In genomic region chr2:232370007-232370406, GRCh38 we compare ENCODE assay signal across 13 cellular contexts. TPM values are rescaled to one million over a fixed set of nuclear protein-coding genes. Genes with fewer than 3 reads are reported as not detected.
DNase-seq lines count a peak whose midpoint lies in the region; ATAC-seq and TF ChIP-seq lines count a peak whose summit lies in the region.
"Not testable (repeated sequence)": the region's sequence is repeated elsewhere in the genome, so short reads cannot be mapped to it uniquely, and the experiment has no call there.
"Had no signal": no experiment of that assay in that cellular context is flagged by ENCODE, and none has a peak within 500 bp of the region (broad histone marks: within the 10 kb centered on the region; RNA-seq: fewer than 3 reads in every experiment).

No MANE protein-coding gene starts in this region.

- H3K79me2 ChIP-seq in DND-41 (ENCODE audit: insufficient read depth, low read length) = not testable (repeated sequence)

- H3K4me3 ChIP-seq in DND-41 (ENCODE audit: low read depth in 1 of 2, low read length in 2 of 2); NT2/D1 (ENCODE audit: insufficient read length, low read depth); neuronal stem cell (ENCODE audit: low read length in 2 of 2); aorta (ENCODE audit: low read length in 2 of 2): not testable (repeated sequence)

- H3K4ac ChIP-seq in neuronal stem cell (ENCODE audit: low read length) = not testable (repeated sequence)

- H3K9me3 Mint-ChIP-seq in activated CD8-positive, alpha-beta T cell treated with anti-CD3 and anti-CD28 coated beads for 36 hours; chondrocyte (ENCODE audit: low read depth): not testable (repeated sequence)

- not testable (repeated sequence) for H3K9ac ChIP-seq in DND-41 (ENCODE audit: low read depth, low read length); neuronal stem cell (ENCODE audit: low read depth, low read length, poor library complexity)
- peak overlapping the region; percentile 50 for H3K9ac ChIP-seq in NT2/D1 (ENCODE audit: insufficient read length, low read depth)

- not testable (repeated sequence) for H2BK15ac ChIP-seq in neuronal stem cell (ENCODE audit: low read length)

- not testable (repeated sequence) for H3K36me3 ChIP-seq in DND-41 (ENCODE audit: insufficient read depth, low read length); NT2/D1 (ENCODE audit: insufficient read depth, insufficient read length, low read length); neuronal stem cell (replicated peaks in 1 of 2; ENCODE audit: control insufficient read depth in 2 of 2, insufficient read depth in 2 of 2, low read length in 2 of 2); aorta (ENCODE audit: control insufficient read depth in 1 of 2, insufficient read depth in 2 of 2, low read length in 1 of 2)

- H2BK5ac ChIP-seq in neuronal stem cell (ENCODE audit: low read length) = not testable (repeated sequence)

- not testable (repeated sequence) for H4K20me1 ChIP-seq in DND-41 (ENCODE audit: insufficient read depth, low read length)

- H4K8ac ChIP-seq in neuronal stem cell (ENCODE audit: low read depth, low read length) = not testable (repeated sequence)

- H3K4me3 Mint-ChIP-seq in activated CD8-positive, alpha-beta T cell treated with anti-CD3 and anti-CD28 coated beads for 36 hours; chondrocyte (ENCODE audit: unreplicated experiment): not testable (repeated sequence)

- POLR2A ChIA-PET in activated CD8-positive, alpha-beta T cell treated with anti-CD3 and anti-CD28 coated beads for 36 hours (lab: Charles Lee) = not testable (repeated sequence)

- ATAC-seq in DND-41 (ENCODE audit: insufficient read depth, low read depth) = peak; percentile 49; the same call in 2 of the 3 replicates
- peak; percentile 60 for ATAC-seq in activated CD8-positive, alpha-beta T cell treated with anti-CD3 and anti-CD28 coated beads for 36 hours
- ATAC-seq in left lobe of liver; aorta (ENCODE audit: low FRiP score): not testable (repeated sequence)

- H2BK12ac ChIP-seq in neuronal stem cell (ENCODE audit: low read length) = not testable (repeated sequence)

- H3K4me1 ChIP-seq in DND-41 (ENCODE audit: insufficient read depth, low read length); neuronal stem cell (ENCODE audit: control insufficient read depth in 2 of 2, insufficient read depth in 1 of 2, low read depth in 1 of 2, low read length in 2 of 2); aorta (ENCODE audit: control insufficient read depth in 1 of 2, insufficient read depth in 2 of 2, low read length in 2 of 2): not testable (repeated sequence)
- peaks cover 25% of the 10 kb centered on the region for H3K4me1 ChIP-seq in NT2/D1 (ENCODE audit: insufficient read depth, insufficient read length)

- not testable (repeated sequence) for H4K91ac ChIP-seq in neuronal stem cell (ENCODE audit: low read depth, low read length, poor library complexity)

- not testable (repeated sequence) for H3K27ac Mint-ChIP-seq in activated CD8-positive, alpha-beta T cell treated with anti-CD3 and anti-CD28 coated beads for 36 hours; chondrocyte (ENCODE audit: unreplicated experiment)

- intact Hi-C loops in activated CD8-positive, alpha-beta T cell treated with anti-CD3 and anti-CD28 coated beads for 36 hours (cut with micrococcal nuclease); aorta (cut with DNase I): not testable (repeated sequence)

- not testable (repeated sequence) for H3K14ac ChIP-seq in neuronal stem cell (ENCODE audit: low read length)

- H3K4me1 Mint-ChIP-seq in activated CD8-positive, alpha-beta T cell treated with anti-CD3 and anti-CD28 coated beads for 36 hours (ENCODE audit: low read depth); chondrocyte (ENCODE audit: low read depth): not testable (repeated sequence)

- H3K79me1 ChIP-seq in neuronal stem cell (ENCODE audit: low read depth, low read length) = not testable (repeated sequence)

- not testable (repeated sequence) for H3K23ac ChIP-seq in neuronal stem cell (ENCODE audit: low read depth, low read length, poor library complexity)

- H2AFZ ChIP-seq in DND-41 (ENCODE audit: low read depth, low read length) = not testable (repeated sequence)
- H2AFZ ChIP-seq in neuronal stem cell (ENCODE audit: low read length) = peak overlapping the region; percentile 78

- not testable (repeated sequence) for H3K27me3 ChIP-seq in DND-41 (ENCODE audit: insufficient read depth, low read length, poor library complexity); NT2/D1 (ENCODE audit: insufficient read depth, insufficient read length); aorta (ENCODE audit: control insufficient read depth in 1 of 2, insufficient read depth in 2 of 2, low read length in 1 of 2)
- H3K27me3 ChIP-seq in neuronal stem cell (ENCODE audit: control insufficient read depth in 3 of 3, insufficient read depth in 3 of 3, low read depth in 1 of 3, low read length in 3 of 3) = peaks cover 0 to 16% (median 0%) of the 10 kb centered on the region in 3 experiments

- H3K27ac ChIP-seq in DND-41 (ENCODE audit: low read length); neuronal stem cell (replicated peaks; ENCODE audit: low read length); aorta (ENCODE audit: low read depth in 1 of 2, low read length in 2 of 2): not testable (repeated sequence)

- not testable (repeated sequence) for H3K4me2 ChIP-seq in DND-41 (ENCODE audit: insufficient read depth, low read length); neuronal stem cell (ENCODE audit: insufficient read depth, low read length, poor library complexity, severe bottlenecking)

- CTCF ChIA-PET in activated CD8-positive, alpha-beta T cell treated with anti-CD3 and anti-CD28 coated beads for 36 hours (lab: Charles Lee) = not testable (repeated sequence)

- no CpG with 5 or more reads among the region's 12 CpGs for WGBS in neuronal stem cell (ENCODE audit: extremely low coverage in 2 of 2, insufficient read length in 2 of 2, insufficient replicate concordance in 1 of 2), 2 donors
- WGBS in aorta, 2 donors = 3 to 15% methylated on average over 7 to 10 of the region's 12 CpGs

- H2BK120ac ChIP-seq in neuronal stem cell (ENCODE audit: low read depth, low read length) = not testable (repeated sequence)

- not testable (repeated sequence) for TF ChIP-seq CTCF in DND-41 (IDR thresholded peaks at IDR 0.05; ENCODE audit: borderline replicate concordance, extremely low read depth, low read length, poor library complexity, severe bottlenecking); activated CD8-positive, alpha-beta T cell treated with anti-CD3 and anti-CD28 coated beads for 36 hours (IDR thresholded peaks at IDR 0.05); chondrocyte (IDR thresholded peaks at IDR 0.05)

- H2AK5ac ChIP-seq in neuronal stem cell (ENCODE audit: low read depth, low read length) = not testable (repeated sequence)

- peak overlapping the region; percentile 76 for H3K18ac ChIP-seq in neuronal stem cell (ENCODE audit: low read length)

- not testable (repeated sequence) for DNase-seq in DND-41; NT2/D1 (ENCODE audit: low read depth, low spot score); activated CD8-positive, alpha-beta T cell treated with anti-CD3 and anti-CD28 coated beads for 36 hours; neuronal stem cell (ENCODE audit: low spot score)
- DNase-seq in chondrocyte (ENCODE audit: low spot score) (peak; percentile 38), left lobe of liver (ENCODE audit: low spot score) (peak; percentile 18), mesenteric fat pad (ENCODE audit: low spot score) (peak; percentile 55), aorta (peak; percentile 9 to 37)

- not testable (repeated sequence) for H3K27me3 Mint-ChIP-seq in activated CD8-positive, alpha-beta T cell treated with anti-CD3 and anti-CD28 coated beads for 36 hours; chondrocyte (ENCODE audit: low read depth)

- H3K9me3 ChIP-seq in DND-41 (ENCODE audit: insufficient read depth, low read length, severe bottlenecking); NT2/D1 (ENCODE audit: insufficient read depth, low read length); neuronal stem cell (replicated peaks in 1 of 2; ENCODE audit: control insufficient read depth in 2 of 2, insufficient read depth in 1 of 2, low read depth in 1 of 2, low read length in 2 of 2); aorta (ENCODE audit: control insufficient read depth, low read length): not testable (repeated sequence)

- not testable (repeated sequence) for H3K36me3 Mint-ChIP-seq in activated CD8-positive, alpha-beta T cell treated with anti-CD3 and anti-CD28 coated beads for 36 hours (ENCODE audit: low read depth); chondrocyte (ENCODE audit: low read depth)

RNA-seq across cellular contexts. Expression of gene ALPP, which starts 8.5 kb away (rescaled TPM):
- total RNA-seq in activated CD8-positive, alpha-beta T cell treated with anti-CD3 and anti-CD28 coated beads for 36 hours = not detected
- not detected in 3 replicates for total RNA-seq in chondrocyte
- 0.20 TPM for total RNA-seq in left lobe of liver
- not detected for total RNA-seq in mesenteric fat pad
- polyA plus RNA-seq in neuronal stem cell (2013, experiment 1 of 2) = not detected
- not detected for polyA plus RNA-seq in neuronal stem cell (2013, experiment 2 of 2)
- total RNA-seq in aorta = not detected
- polyA plus RNA-seq in aorta = not detected
- total RNA-seq: Calu3; CD4-positive, alpha-beta memory T cell; K562 had no signal
- polyA plus RNA-seq: CD14-positive monocyte; CD4-positive, alpha-beta memory T cell had no signal

RNA-seq across cellular contexts. Expression of gene ALPG, which starts 36.6 kb away (rescaled TPM):
- total RNA-seq in activated CD8-positive, alpha-beta T cell treated with anti-CD3 and anti-CD28 coated beads for 36 hours = not detected
- total RNA-seq in chondrocyte (not detected in 3 replicates), left lobe of liver (not detected), mesenteric fat pad (not detected), aorta (not detected)
- not detected for polyA plus RNA-seq in neuronal stem cell (2013, experiment 1 of 2)
- not detected for polyA plus RNA-seq in neuronal stem cell (2013, experiment 2 of 2)
- not detected for polyA plus RNA-seq in aorta
- total RNA-seq: Calu3; CD4-positive, alpha-beta memory T cell; HT-29; K562 had no signal
- polyA plus RNA-seq: CD14-positive monocyte; CD4-positive, alpha-beta memory T cell; K562 had no signal
